ENCODE assay signal across 9 cellular contexts in the genomic region with DNA sequence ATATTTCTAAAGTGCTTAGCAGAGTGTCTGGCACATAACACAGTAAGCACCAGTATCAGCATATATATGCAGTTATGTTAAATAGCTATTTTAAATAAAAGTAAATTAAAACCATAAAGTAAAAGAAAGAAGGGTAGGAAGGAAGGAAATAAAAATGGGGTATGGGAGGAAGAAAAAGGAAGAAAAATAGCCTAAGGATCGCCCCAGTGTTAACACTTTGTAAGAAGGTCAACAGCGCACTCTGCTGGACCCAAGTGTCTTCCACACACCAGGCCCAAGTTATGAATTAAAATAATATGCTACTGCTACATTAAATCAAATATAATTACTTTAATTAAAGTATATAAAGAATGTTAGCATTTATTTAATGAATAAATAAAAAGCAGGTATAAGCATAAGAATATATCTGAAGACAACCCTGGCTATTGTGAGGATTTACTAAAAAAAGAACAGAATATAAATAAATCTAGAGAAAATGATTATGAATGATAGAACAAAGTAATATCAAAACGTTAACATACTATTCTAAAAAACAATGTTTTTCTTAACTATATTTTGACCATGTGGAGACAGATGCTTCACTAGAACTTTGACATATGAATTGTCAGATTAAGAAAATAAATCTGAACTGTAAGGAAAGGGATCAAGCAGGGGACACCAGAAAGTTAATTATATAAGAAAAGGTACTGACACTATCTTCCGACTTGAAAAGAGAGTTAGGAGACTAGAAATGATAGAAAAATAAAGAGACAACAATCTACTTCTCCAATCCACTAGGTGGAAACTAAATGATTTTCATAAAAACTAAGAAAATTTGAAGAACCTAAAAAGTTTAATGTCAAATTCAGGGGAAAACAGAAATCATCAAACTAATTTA. TPM values are rescaled to one million over a fixed set of nuclear protein-coding genes. Genes with fewer than 3 reads are reported as not detected.
DNase-seq lines count a peak whose midpoint lies in the region; ATAC-seq, FAIRE-seq and TF ChIP-seq lines count a peak whose summit lies in the region.
"Had no signal": no experiment of that assay in that cellular context is flagged by ENCODE, and none has a peak within 500 bp of the region (broad histone marks: within the 10 kb centered on the region; RNA-seq: fewer than 3 reads in every experiment).

No MANE protein-coding gene starts in this region.

- H3K9me2 ChIP-seq in Karpas-422 (replicated peaks; ENCODE audit: insufficient read depth, low read length), result no peaks in the 10 kb centered on the region

- no peaks in the 10 kb centered on the region for H3K4me1 Mint-ChIP-seq in activated naive CD8-positive, alpha-beta T cell treated with anti-CD3 and anti-CD28 coated beads, Interleukin-2, amount 50 U/mL, for 24 hours

- H3F3A ChIP-seq in smooth muscle cell (ENCODE audit: low read depth), result no peaks in the 10 kb centered on the region

- H3K9ac ChIP-seq in Karpas-422 (ENCODE audit: low read length) (no peak overlapping the region), smooth muscle cell (ENCODE audit: low read depth) (no peak overlapping the region)

- peak; percentile 87 for DNase-seq in ELR (ENCODE audit: low read depth)
- peak; percentile 85 for DNase-seq in Karpas-422
- DNase-seq in RWPE2 (ENCODE audit: low spot score), result no peak
- DNase-seq in activated naive CD8-positive, alpha-beta T cell treated with anti-CD3 and anti-CD28 coated beads, Interleukin-2, amount 50 U/mL, for 24 hours, result peak; percentile 48
- DNase-seq in left ventricle myocardium superior, result peak; percentile 48
- no peak for DNase-seq in smooth muscle cell (lab: John Stamatoyannopoulos, UW; ENCODE audit: unreplicated experiment)
- no peak for DNase-seq in suprapubic skin (ENCODE audit: low spot score in 2 of 2)
- no peak for DNase-seq in GM19239 (ENCODE audit: insufficient read length, low spot score)

- TF ChIP-seq CTCF in RWPE2 (IDR thresholded peaks at IDR 0.05; ENCODE audit: poor library complexity, severe bottlenecking) (peak; percentile 95), smooth muscle cell (IDR thresholded peaks at IDR 0.05; ENCODE audit: borderline replicate concordance, insufficient read depth, poor library complexity, severe bottlenecking) (peak; percentile 88), suprapubic skin (IDR thresholded peaks at IDR 0.05) (peak in 1 of 2 donors; percentile 55)

- H3K36me3 Mint-ChIP-seq in activated naive CD8-positive, alpha-beta T cell treated with anti-CD3 and anti-CD28 coated beads, Interleukin-2, amount 50 U/mL, for 24 hours (ENCODE audit: low read depth), result no peaks in the 10 kb centered on the region

- H3K4me2 ChIP-seq in Karpas-422 (ENCODE audit: low read depth, low read length, poor library complexity, severe bottlenecking) (no peak overlapping the region), smooth muscle cell (no peak overlapping the region)

- H3K36me3 ChIP-seq in Karpas-422 (ENCODE audit: insufficient read depth, low read length) (peaks cover 23% of the 10 kb centered on the region), RWPE2 (ENCODE audit: low read depth) (peaks cover 73% of the 10 kb centered on the region), smooth muscle cell (ENCODE audit: low read depth) (no peaks in the 10 kb centered on the region), suprapubic skin (no peaks in the 10 kb centered on the region)

- no peaks in the 10 kb centered on the region for H3K27me3 ChIP-seq in Karpas-422 (ENCODE audit: low read length)
- no peaks in the 10 kb centered on the region for H3K27me3 ChIP-seq in RWPE2 (ENCODE audit: insufficient read depth, poor library complexity, severe bottlenecking)
- no peaks in the 10 kb centered on the region for H3K27me3 ChIP-seq in smooth muscle cell (ENCODE audit: low read depth)
- no peaks in the 10 kb centered on the region for H3K27me3 ChIP-seq in suprapubic skin

- H3K4me3 ChIP-seq in Karpas-422 (ENCODE audit: low read length) (no peak overlapping the region), RWPE2 (ENCODE audit: severe bottlenecking) (no peak overlapping the region), smooth muscle cell (no peak overlapping the region), suprapubic skin (no peak overlapping the region)

- no peak for FAIRE-seq in GM19239 (lab: Jason Lieb, UNC)
- FAIRE-seq: colon had no signal

- no peak overlapping the region for H3K27ac Mint-ChIP-seq in activated naive CD8-positive, alpha-beta T cell treated with anti-CD3 and anti-CD28 coated beads, Interleukin-2, amount 50 U/mL, for 24 hours

- no peaks in the 10 kb centered on the region for H3K9me3 Mint-ChIP-seq in activated naive CD8-positive, alpha-beta T cell treated with anti-CD3 and anti-CD28 coated beads, Interleukin-2, amount 50 U/mL, for 24 hours

- H2AFZ ChIP-seq in Karpas-422 (ENCODE audit: low read length) (no peak overlapping the region), smooth muscle cell (ENCODE audit: low read depth) (no peak overlapping the region)

- peak; percentile 64; the same call in 2 of the 3 replicates for ATAC-seq in RWPE2 (ENCODE audit: low read depth)
- peak; percentile 43 for ATAC-seq in activated naive CD8-positive, alpha-beta T cell treated with anti-CD3 and anti-CD28 coated beads, Interleukin-2, amount 50 U/mL, for 24 hours
- ATAC-seq in left ventricle myocardium superior, result no peak

- TF ChIP-seq EP300 in suprapubic skin (IDR thresholded peaks at IDR 0.05), result no peak

- no peaks in the 10 kb centered on the region for H4K20me1 ChIP-seq in Karpas-422 (ENCODE audit: insufficient read depth, low read depth, low read length)
- H4K20me1 ChIP-seq in smooth muscle cell (ENCODE audit: low read depth), result no peaks in the 10 kb centered on the region

- H3K9me3 ChIP-seq in Karpas-422 (ENCODE audit: low read length) (no peaks in the 10 kb centered on the region), RWPE2 (ENCODE audit: severe bottlenecking) (no peaks in the 10 kb centered on the region), smooth muscle cell (replicated peaks; ENCODE audit: low read depth) (no peaks in the 10 kb centered on the region), suprapubic skin (no peaks in the 10 kb centered on the region)

- H3K79me2 ChIP-seq in Karpas-422 (ENCODE audit: low read length) (peaks cover 38% of the 10 kb centered on the region), smooth muscle cell (ENCODE audit: low read depth) (no peaks in the 10 kb centered on the region)

- H3K27me3 Mint-ChIP-seq in activated naive CD8-positive, alpha-beta T cell treated with anti-CD3 and anti-CD28 coated beads, Interleukin-2, amount 50 U/mL, for 24 hours, result no peaks in the 10 kb centered on the region

- WGBS in smooth muscle cell (ENCODE audit: low lambda C conversion rate), result 52% methylated on average over 4 of the region's 4 CpGs
- WGBS in suprapubic skin, result 61% methylated on average over 4 of the region's 4 CpGs

- TF ChIP-seq POLR2A in suprapubic skin (IDR thresholded peaks at IDR 0.05), result no peak

- intact Hi-C loops in left ventricle myocardium superior (cut with micrococcal nuclease), result no loop called here

- H3K4me3 Mint-ChIP-seq in activated naive CD8-positive, alpha-beta T cell treated with anti-CD3 and anti-CD28 coated beads, Interleukin-2, amount 50 U/mL, for 24 hours, result no peak overlapping the region

- H3K4me1 ChIP-seq in Karpas-422 (ENCODE audit: low read length) (0 out of 2 replicates have a peak, but pooled peaks cover 3% of the 10 kb centered on the region), RWPE2 (ENCODE audit: insufficient read depth, poor library complexity, severe bottlenecking) (peaks cover 12% of the 10 kb centered on the region), smooth muscle cell (ENCODE audit: low read depth) (no peaks in the 10 kb centered on the region), suprapubic skin (no peaks in the 10 kb centered on the region)

- H3K27ac ChIP-seq in Karpas-422 (ENCODE audit: low read length) (no peak overlapping the region), RWPE2 (ENCODE audit: poor library complexity, severe bottlenecking) (no peak overlapping the region), smooth muscle cell (ENCODE audit: low read depth) (no peak overlapping the region), suprapubic skin (no peak overlapping the region)

RNA-seq across cellular contexts. Expression of gene BRIP1, which starts 25.9 kb away (rescaled TPM):
- 8.5 and 12.6 TPM in 2 replicates for total RNA-seq in Karpas-422 (2014; rRNA removed; shearing (Covaris generic); ENCODE audit: low replicate concordance)
- total RNA-seq in left ventricle myocardium superior (0.35 TPM), smooth muscle cell (7.8 and 9.1 TPM in 2 replicates), suprapubic skin (1 to 10 TPM in 2 of 4 donors, under 1 TPM in 2; 0.60 to 5.1 (median 1.8) TPM)
- polyA plus RNA-seq in smooth muscle cell, result 0.71 and 1.5 TPM in 2 replicates

Comparison
In these comparisons a context has a peak if more than half of its experiments do, and no peak if none do; other contexts are left out.
1. DNase-seq: peak in ELR (single experiment), Karpas-422 (single experiment), activated naive CD8-positive, alpha-beta T cell treated with anti-CD3 and anti-CD28 coated beads, Interleukin-2, amount 50 U/mL, for 24 hours (single experiment) and left ventricle myocardium superior (single experiment); none in RWPE2 (single experiment), smooth muscle cell (single experiment), suprapubic skin (0 of 2) and GM19239 (single experiment).